ENCODE assay signal across 30 cellular contexts in genomic region chr5:79454043-79454442, GRCh38.
"Had no signal": no experiment of that assay in that cellular context is flagged by ENCODE, and none has a peak within 500 bp of the region (broad histone marks: within the 10 kb centered on the region; RNA-seq: fewer than 3 reads in every experiment).

No MANE protein-coding gene starts in this region.

- H3K27me3 ChIP-seq: ascending aorta, cardiac muscle cell, Peyer's patch, SJSA1 had no signal

- H3K4me3 ChIP-seq: ascending aorta, cardiac muscle cell, Peyer's patch, SJSA1 had no signal

- DNase-seq: activated CD4-positive, alpha-beta T cell treated with anti-CD3 and anti-CD28 coated beads, Interleukin-2, amount 10 ng/mL, durations not matched to agents 24 days and 14 days; activated CD4-positive, alpha-beta T cell treated with anti-CD3 and anti-CD28 coated beads, Interleukin-2, amount 50 U/mL, for 4 hours; activated CD8-positive, alpha-beta T cell treated with anti-CD3 and anti-CD28 coated beads for 36 hours; activated gamma-delta T cell; activated naive CD4-positive, alpha-beta T cell treated with anti-CD3 and anti-CD28 coated beads for 36 hours; activated T-cell treated with anti-CD3 and anti-CD28 coated beads, Interleukin-2, amount 50 U/mL, for 24 hours; NCI-H1092 treated with DMSO at 0.1 percent for 48 hours; NCI-H1417; NCI-H146; NCI-H187; NCI-H2029 treated with DMSO at 0.1 percent for 48 hours; NCI-H2107; NCI-H2171; NCI-H510A; NCI-H526; NCI-H748 treated with DMSO at 0.1 percent for 48 hours; NK-92 treated with Interleukin-12 subunit alpha and Interleukin-12 subunit beta, amount 100 ng/mL, for 24 hours; PC-3; Peyer's patch; RPMI8226; SHP77 treated with DMSO at 0.1 percent for 48 hours had no signal

- H3K4me1 Mint-ChIP-seq: activated CD4-positive, alpha-beta T cell treated with anti-CD3 and anti-CD28 coated beads, Interleukin-2, amount 10 ng/mL, durations not matched to agents 24 days and 14 days; central memory CD8-positive, alpha-beta T cell had no signal

- H3K27ac ChIP-seq: ascending aorta, cardiac muscle cell, Peyer's patch, SJSA1 had no signal

- H3K9me3 ChIP-seq: ascending aorta, Peyer's patch, SJSA1 had no signal

- ATAC-seq: activated CD8-positive, alpha-beta T cell treated with anti-CD3 and anti-CD28 coated beads for 36 hours; activated naive CD4-positive, alpha-beta T cell treated with anti-CD3 and anti-CD28 coated beads, Interleukin-2, amount 50 U/mL, for 72 hours; PC-3 had no signal

- H3K36me3 ChIP-seq: ascending aorta, Peyer's patch had no signal

- H3K4me1 ChIP-seq: ascending aorta, Peyer's patch had no signal

- H3K9me3 Mint-ChIP-seq: activated CD4-positive, alpha-beta T cell treated with anti-CD3 and anti-CD28 coated beads, Interleukin-2, amount 10 ng/mL, durations not matched to agents 24 days and 14 days; activated CD8-positive, alpha-beta T cell treated with anti-CD3 and anti-CD28 coated beads for 36 hours; activated naive CD4-positive, alpha-beta T cell treated with anti-CD3 and anti-CD28 coated beads for 36 hours; activated naive CD4-positive, alpha-beta T cell treated with anti-CD3 and anti-CD28 coated beads, Interleukin-2, amount 50 U/mL, for 72 hours; activated T-cell treated with anti-CD3 and anti-CD28 coated beads, Interleukin-2, amount 50 U/mL, for 24 hours; activated T-helper 2 cell treated with anti-CD3 and anti-CD28 coated beads, Interferon-gamma antibody, Interleukin-2, Interleukin-4, amounts not matched to agents 10 μg/mL and 5 μg/mL and 100 μg/mL, durations not matched to agents 14 hours and 24 hours and 36 hours; central memory CD8-positive, alpha-beta T cell; T-helper 1 cell treated with Interleukin-12 subunit alpha and Interleukin-12 subunit beta and Interleukin-4 antibody, amounts not matched to agents 30 μg/mL and 1 μg/mL, for 36 hours; T-helper 2 cell treated with Interferon-gamma antibody and Interleukin-4, amounts not matched to agents 5 μg/mL and 100 μg/mL, for 36 hours had no signal

- FAIRE-seq: TTC549 had no signal

- H3K27me3 Mint-ChIP-seq: activated CD8-positive, alpha-beta T cell treated with anti-CD3 and anti-CD28 coated beads for 36 hours; activated T-cell treated with anti-CD3 and anti-CD28 coated beads, Interleukin-2, amount 50 U/mL, for 24 hours; central memory CD8-positive, alpha-beta T cell had no signal

- H3K4me3 Mint-ChIP-seq: activated CD4-positive, alpha-beta T cell treated with anti-CD3 and anti-CD28 coated beads, Interleukin-2, amount 10 ng/mL, durations not matched to agents 24 days and 14 days; activated CD8-positive, alpha-beta T cell treated with anti-CD3 and anti-CD28 coated beads for 36 hours; activated naive CD4-positive, alpha-beta T cell treated with anti-CD3 and anti-CD28 coated beads for 36 hours; activated T-cell treated with anti-CD3 and anti-CD28 coated beads, Interleukin-2, amount 50 U/mL, for 24 hours; central memory CD8-positive, alpha-beta T cell; T-helper 1 cell treated with Interleukin-12 subunit alpha and Interleukin-12 subunit beta and Interleukin-4 antibody, amounts not matched to agents 30 μg/mL and 1 μg/mL, for 36 hours; T-helper 2 cell treated with Interferon-gamma antibody and Interleukin-4, amounts not matched to agents 5 μg/mL and 100 μg/mL, for 36 hours had no signal

- H3K27ac Mint-ChIP-seq: activated CD4-positive, alpha-beta T cell treated with anti-CD3 and anti-CD28 coated beads, Interleukin-2, amount 10 ng/mL, durations not matched to agents 24 days and 14 days; activated CD8-positive, alpha-beta T cell treated with anti-CD3 and anti-CD28 coated beads for 36 hours; activated naive CD4-positive, alpha-beta T cell treated with anti-CD3 and anti-CD28 coated beads for 36 hours; activated naive CD4-positive, alpha-beta T cell treated with anti-CD3 and anti-CD28 coated beads, Interleukin-2, amount 50 U/mL, for 72 hours; activated T-cell treated with anti-CD3 and anti-CD28 coated beads, Interleukin-2, amount 50 U/mL, for 24 hours; activated T-helper 2 cell treated with anti-CD3 and anti-CD28 coated beads, Interferon-gamma antibody, Interleukin-2, Interleukin-4, amounts not matched to agents 10 μg/mL and 5 μg/mL and 100 μg/mL, durations not matched to agents 14 hours and 24 hours and 36 hours; T-helper 1 cell treated with Interleukin-12 subunit alpha and Interleukin-12 subunit beta and Interleukin-4 antibody, amounts not matched to agents 30 μg/mL and 1 μg/mL, for 36 hours; T-helper 2 cell treated with Interferon-gamma antibody and Interleukin-4, amounts not matched to agents 5 μg/mL and 100 μg/mL, for 36 hours had no signal
